8 cellular contexts compared by ENCODE assay signal in the genomic region with DNA sequence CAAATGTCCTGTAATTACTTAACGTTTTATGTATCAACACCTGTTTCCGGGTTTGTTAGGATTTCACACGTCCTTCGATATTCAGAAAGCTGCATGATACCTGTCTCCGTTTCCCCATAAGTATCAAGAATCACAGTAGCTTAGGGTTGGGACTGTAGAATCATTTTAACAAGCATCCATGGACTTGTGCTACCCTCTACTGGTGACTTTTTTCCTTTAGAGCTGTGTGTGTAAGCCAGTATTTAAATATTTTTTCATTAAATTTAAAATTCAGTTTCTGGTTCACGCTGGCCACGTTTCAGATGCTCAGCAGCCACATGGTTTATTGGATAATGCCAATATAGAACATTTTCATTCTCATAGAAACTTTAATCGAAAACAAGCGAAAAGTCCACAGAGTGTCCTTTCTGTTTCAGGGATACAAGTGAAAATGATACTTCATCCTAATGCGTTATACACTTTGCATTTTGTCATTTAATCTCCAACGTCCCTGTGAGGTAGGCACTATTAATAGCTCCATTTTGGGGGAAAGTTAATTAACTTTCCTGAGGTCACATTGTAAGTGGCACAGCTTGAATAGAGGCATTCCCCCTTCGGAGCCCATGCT.
DNase-seq lines count a peak whose midpoint lies in the region; ATAC-seq, FAIRE-seq and TF ChIP-seq lines count a peak whose summit lies in the region.

No MANE protein-coding gene starts in this region.

- H3K9me3 Mint-ChIP-seq in CD4-positive, alpha-beta T cell, result no peaks in the 10 kb centered on the region

- peak; percentile 76 for ATAC-seq in CD4-positive, alpha-beta T cell (ENCODE audit: poor library complexity)
- ATAC-seq in T-helper 17 cell (peak; percentile 81), GM21367 (IDR thresholded peaks at IDR 0.05; ENCODE audit: unreplicated experiment) (no peak), GM18907 (IDR thresholded peaks at IDR 0.05; ENCODE audit: unreplicated experiment) (no peak)

- POLR2A ChIA-PET in CD4-positive, alpha-beta T cell (lab: Charles Lee), result interaction anchor here (0.8 to 2.1 kb wide), 7 partner anchors 288 to 427 kb away, joined by 3 to 22 read pairs (median 4); a partner anchor contains a TSS

- no peak overlapping the region for H3K9ac ChIP-seq in neural cell (ENCODE audit: low read length)

- H3K27me3 ChIP-seq in CD4-positive, alpha-beta T cell (ENCODE audit: control insufficient read depth, insufficient read depth, low read length), result no peaks in the 10 kb centered on the region
- H3K27me3 ChIP-seq in neural cell (ENCODE audit: insufficient read depth, low read depth, low read length), result no peaks in the 10 kb centered on the region

- TF ChIP-seq POLR2A in GM12892 (IDR thresholded peaks at IDR 0.05; ENCODE audit: low read depth, low read length), result no peak

- H4K20me1 ChIP-seq in neural cell (ENCODE audit: insufficient read depth), result no peaks in the 10 kb centered on the region

- FAIRE-seq in GM12892 (lab: Jason Lieb, UNC), result peak; percentile 65

- H3K4me3 ChIP-seq in fibroblast of mammary gland (ENCODE audit: control insufficient read depth, low read depth, low read length) (no peak overlapping the region), neural cell (ENCODE audit: low read length) (no peak overlapping the region)

- H3K27ac ChIP-seq in CD4-positive, alpha-beta T cell (ENCODE audit: low read depth, low read length), result no peak overlapping the region
- H3K27ac ChIP-seq in neural cell (ENCODE audit: low read length), result no peak overlapping the region

- no peak for TF ChIP-seq EP300 in neural cell (conservative IDR thresholded peaks at IDR 0.05; ENCODE audit: poor library complexity, severe bottlenecking)

- no peaks in the 10 kb centered on the region for H3K9me3 ChIP-seq in CD4-positive, alpha-beta T cell (ENCODE audit: control insufficient read depth, low read length)
- H3K9me3 ChIP-seq in T-helper 17 cell (ENCODE audit: control insufficient read depth, low read length, poor library complexity, severe bottlenecking) (no peaks in the 10 kb centered on the region), neural cell (ENCODE audit: low read length) (no peaks in the 10 kb centered on the region)

- no peaks in the 10 kb centered on the region for H3K79me2 ChIP-seq in neural cell (replicated peaks; ENCODE audit: insufficient read depth, low read length)

- H3F3A ChIP-seq in neural cell (ENCODE audit: insufficient read depth, low read length, poor library complexity, severe bottlenecking), result no peaks in the 10 kb centered on the region

- H3K4me3 Mint-ChIP-seq in CD4-positive, alpha-beta T cell, result no peak overlapping the region
- no peak overlapping the region for H3K4me3 Mint-ChIP-seq in T-helper 17 cell

- peak; percentile 97 for TF ChIP-seq RAD21 in neural cell (conservative IDR thresholded peaks at IDR 0.05)

- H3K9me2 ChIP-seq in neural cell (ENCODE audit: insufficient read depth, low read length), result no peaks in the 10 kb centered on the region

- H3K36me3 Mint-ChIP-seq in CD4-positive, alpha-beta T cell (ENCODE audit: low read depth), result no peaks in the 10 kb centered on the region
- H3K36me3 Mint-ChIP-seq in T-helper 17 cell (ENCODE audit: low read depth), result no peaks in the 10 kb centered on the region

- CTCF ChIA-PET in CD4-positive, alpha-beta T cell (lab: Charles Lee), result interaction anchor here (0.5 to 3.6 kb wide), 14 partner anchors 10 to 577 kb away, joined by 3 to 33 read pairs (median 4); a partner anchor contains a TSS

- H3K27ac Mint-ChIP-seq in CD4-positive, alpha-beta T cell, result no peak overlapping the region
- H3K27ac Mint-ChIP-seq in T-helper 17 cell, result no peak overlapping the region

- DNase-seq in CD4-positive, alpha-beta T cell, result peak in 5 of 10 experiments; percentile 2 to 10 (median 7)
- DNase-seq in GM12892 (ENCODE audit: insufficient read length) (peak; percentile 22), NCI-H187 treated with DMSO at 0.1 percent for 48 hours (lab: John Stamatoyannopoulos, UW) (peak; percentile 1), T-helper 17 cell (peak in 1 of 3 donors; percentile 10), fibroblast of mammary gland (ENCODE audit: low read depth) (peak; percentile 75)

- no peaks in the 10 kb centered on the region for H3K4me1 Mint-ChIP-seq in CD4-positive, alpha-beta T cell (ENCODE audit: low read depth)
- H3K4me1 Mint-ChIP-seq in T-helper 17 cell, result no peaks in the 10 kb centered on the region

- peaks cover 4% of the 10 kb centered on the region for H3K27me3 Mint-ChIP-seq in CD4-positive, alpha-beta T cell
- H3K27me3 Mint-ChIP-seq in T-helper 17 cell, result peaks cover 12% of the 10 kb centered on the region

- no peaks in the 10 kb centered on the region for H3K36me3 ChIP-seq in neural cell (ENCODE audit: insufficient read depth, low read length)

- no peak overlapping the region for H3K4me2 ChIP-seq in neural cell (ENCODE audit: low read length)

- peak; percentile 82 for TF ChIP-seq CTCF in CD4-positive, alpha-beta T cell (IDR thresholded peaks at IDR 0.05)
- TF ChIP-seq CTCF in fibroblast of mammary gland (conservative IDR thresholded peaks at IDR 0.05; ENCODE audit: control insufficient read depth, insufficient read depth, low read depth, low read length) (peak; percentile 62), neural cell (IDR thresholded peaks at IDR 0.05; ENCODE audit: poor library complexity, severe bottlenecking) (peak; percentile 90)

- intact Hi-C loops in CD4-positive, alpha-beta T cell (cut with DNase I, micrococcal nuclease), result loop anchor here (1.0 to 5.0 kb wide), 5 partner anchors 134 to 584 kb away; a partner anchor contains a TSS

- H2AFZ ChIP-seq in neural cell (ENCODE audit: low read depth, low read length), result no peak overlapping the region

TF ChIP-seq in neural cell, 6 proteins besides CTCF, POLR2A, EP300 and RAD21:
- TF ChIP-seq, protein P1, sequence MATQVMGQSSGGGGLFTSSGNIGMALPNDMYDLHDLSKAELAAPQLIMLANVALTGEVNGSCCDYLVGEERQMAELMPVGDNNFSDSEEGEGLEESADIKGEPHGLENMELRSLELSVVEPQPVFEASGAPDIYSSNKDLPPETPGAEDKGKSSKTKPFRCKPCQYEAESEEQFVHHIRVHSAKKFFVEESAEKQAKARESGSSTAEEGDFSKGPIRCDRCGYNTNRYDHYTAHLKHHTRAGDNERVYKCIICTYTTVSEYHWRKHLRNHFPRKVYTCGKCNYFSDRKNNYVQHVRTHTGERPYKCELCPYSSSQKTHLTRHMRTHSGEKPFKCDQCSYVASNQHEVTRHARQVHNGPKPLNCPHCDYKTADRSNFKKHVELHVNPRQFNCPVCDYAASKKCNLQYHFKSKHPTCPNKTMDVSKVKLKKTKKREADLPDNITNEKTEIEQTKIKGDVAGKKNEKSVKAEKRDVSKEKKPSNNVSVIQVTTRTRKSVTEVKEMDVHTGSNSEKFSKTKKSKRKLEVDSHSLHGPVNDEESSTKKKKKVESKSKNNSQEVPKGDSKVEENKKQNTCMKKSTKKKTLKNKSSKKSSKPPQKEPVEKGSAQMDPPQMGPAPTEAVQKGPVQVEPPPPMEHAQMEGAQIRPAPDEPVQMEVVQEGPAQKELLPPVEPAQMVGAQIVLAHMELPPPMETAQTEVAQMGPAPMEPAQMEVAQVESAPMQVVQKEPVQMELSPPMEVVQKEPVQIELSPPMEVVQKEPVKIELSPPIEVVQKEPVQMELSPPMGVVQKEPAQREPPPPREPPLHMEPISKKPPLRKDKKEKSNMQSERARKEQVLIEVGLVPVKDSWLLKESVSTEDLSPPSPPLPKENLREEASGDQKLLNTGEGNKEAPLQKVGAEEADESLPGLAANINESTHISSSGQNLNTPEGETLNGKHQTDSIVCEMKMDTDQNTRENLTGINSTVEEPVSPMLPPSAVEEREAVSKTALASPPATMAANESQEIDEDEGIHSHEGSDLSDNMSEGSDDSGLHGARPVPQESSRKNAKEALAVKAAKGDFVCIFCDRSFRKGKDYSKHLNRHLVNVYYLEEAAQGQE (IDR thresholded peaks at IDR 0.05; ENCODE audit: borderline replicate concordance), result no peak
- TF ChIP-seq SMC3 (conservative IDR thresholded peaks at IDR 0.05; ENCODE audit: poor library complexity) (peak; percentile 98), MXI1 (conservative IDR thresholded peaks at IDR 0.05; ENCODE audit: poor library complexity, severe bottlenecking) (no peak), EZH2 (IDR thresholded peaks at IDR 0.05; ENCODE audit: borderline replicate concordance, insufficient read depth, low read length, poor library complexity, severe bottlenecking) (no peak), TAF1 (IDR thresholded peaks at IDR 0.05; ENCODE audit: low read depth) (no peak), POLR2AphosphoS5 (IDR thresholded peaks at IDR 0.05) (no peak)
TF ChIP-seq in neural cell: peak in this region for 1.

Comparison
In these comparisons a context has a peak if more than half of its experiments do, and no peak if none do; other contexts are left out.
1. ATAC-seq: peak in CD4-positive, alpha-beta T cell (single experiment) and T-helper 17 cell (single experiment); none in GM21367 (single experiment) and GM18907 (single experiment).
2. Peak in every context shown above with its lines, with median percentiles within 50 percentile points of each other: CTCF ChIP-seq.